Comparison of ENCODE assay signal across 8 cellular contexts in the genomic region with DNA sequence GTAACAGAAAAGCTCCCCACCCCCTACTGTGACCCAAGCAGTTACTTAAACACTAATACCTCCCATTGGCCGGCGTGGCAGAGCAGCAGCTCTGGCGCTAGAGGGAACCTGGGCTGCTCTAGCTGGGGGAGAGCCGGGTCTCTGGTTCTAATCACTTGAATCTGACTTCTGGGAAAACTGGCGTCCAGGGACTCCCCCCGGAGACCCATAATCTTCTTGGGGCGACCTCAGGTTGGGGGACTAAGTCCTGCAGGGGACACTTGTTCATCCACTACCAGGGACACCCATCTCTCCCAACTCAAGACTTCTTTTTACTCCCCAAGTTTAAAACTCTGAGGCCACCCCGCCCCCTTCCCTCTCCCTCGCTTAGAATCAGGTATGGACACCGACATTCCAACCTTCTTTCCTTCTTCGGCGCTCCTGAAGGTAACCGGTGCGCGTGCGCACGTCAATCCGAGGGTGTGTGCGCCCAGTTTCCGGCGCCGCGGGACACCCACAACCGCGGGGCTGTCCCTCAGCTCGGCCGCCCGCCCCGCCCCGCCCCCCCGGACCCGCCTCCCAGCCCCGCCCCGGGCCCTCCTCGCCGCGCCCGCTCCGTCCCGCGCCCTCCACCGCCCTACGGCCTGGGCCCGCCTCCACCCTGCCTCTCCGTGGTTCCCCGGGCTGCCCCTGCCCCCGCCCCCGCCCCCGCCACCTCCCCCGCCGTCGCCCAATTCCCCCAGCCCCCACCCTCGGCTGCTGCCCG. TPM values are rescaled to one million over a fixed set of nuclear protein-coding genes. Genes with fewer than 3 reads are reported as not detected.
A peak's percentile ranks its signal among the peaks of the same experiment; 100 is the strongest.
DNase-seq lines count a peak whose midpoint lies in the region; ATAC-seq, FAIRE-seq and TF ChIP-seq lines count a peak whose summit lies in the region.

A gene with protein sequence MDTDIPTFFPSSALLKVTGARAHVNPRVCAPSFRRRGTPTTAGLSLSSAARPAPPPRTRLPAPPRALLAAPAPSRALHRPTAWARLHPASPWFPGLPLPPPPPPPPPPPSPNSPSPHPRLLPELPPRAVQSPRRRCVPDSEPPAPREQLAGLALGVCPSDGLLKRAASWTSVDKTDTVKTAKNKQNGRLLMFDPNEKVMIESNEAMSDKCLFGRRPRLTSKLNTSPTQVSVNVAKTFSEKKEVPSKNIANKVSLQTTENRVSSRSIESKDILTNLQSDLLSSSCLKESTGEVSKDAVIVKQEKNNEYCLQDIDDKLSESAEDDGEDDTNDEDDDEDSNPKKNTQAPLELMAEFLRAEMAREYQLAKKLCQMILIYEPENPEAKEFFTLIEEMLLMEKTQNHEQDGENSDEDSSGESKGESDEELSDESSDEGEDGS (plus strand): TSS at position 75 of the 745 bp plus-strand sequence. CDS start 304 bp downstream, at position 379.

- TF ChIP-seq EP300 in HepG2 (IDR thresholded peaks at IDR 0.05; ENCODE audit: low read depth in 2 of 2, low read length in 2 of 2) (no peak), HepG2 (CRISPR knock-in tag; IDR thresholded peaks at IDR 0.05; ENCODE audit: borderline replicate concordance) (no peak)

- ATAC-seq in GM18907 (IDR thresholded peaks at IDR 0.05; ENCODE audit: unreplicated experiment), result peak; percentile 79
- peak; percentile 84 for ATAC-seq in HG03139 (IDR thresholded peaks at IDR 0.05; ENCODE audit: unreplicated experiment)
- peak; percentile 95 for ATAC-seq in HepG2

- WGBS in HepG2 (ENCODE audit: low lambda C conversion rate), result 2% methylated on average over 43 of the region's 54 CpGs

- peak within 1 kb of the TSS; percentile 79 for H3K9ac ChIP-seq in HepG2 (ENCODE audit: insufficient read depth, low read depth, low read length)

- H3K27ac Mint-ChIP-seq in activated CD4-positive, alpha-beta T cell treated with anti-CD3 and anti-CD28 coated beads, Interleukin-2, amount 10 ng/mL, durations not matched to agents 24 days and 14 days, result peak within 1 kb of the TSS; percentile 82

- in situ Hi-C loops in HepG2 (cut with HindIII; ENCODE audit: extremely low pct_ligation_motif_present, low pct_unique_long_range_greater_than_20kb), result no loop called here

- no peaks in the 10 kb centered on the region for H3K36me3 Mint-ChIP-seq in activated CD4-positive, alpha-beta T cell treated with anti-CD3 and anti-CD28 coated beads, Interleukin-2, amount 10 ng/mL, durations not matched to agents 24 days and 14 days (ENCODE audit: low read depth)

- intact Hi-C loops in activated CD4-positive, alpha-beta T cell treated with anti-CD3 and anti-CD28 coated beads, Interleukin-2, amount 10 ng/mL, durations not matched to agents 24 days and 14 days (cut with micrococcal nuclease), result loop anchor here (2.0 kb wide), 3 partner anchors 46 to 410 kb away; a partner anchor contains a TSS
- intact Hi-C loops in HepG2 (cut with micrococcal nuclease; ENCODE audit: unreplicated experiment), result loop anchor here (2.0 kb wide), 1 partner anchor 56 kb away; a partner anchor contains a TSS

- H3K4me2 ChIP-seq in HepG2 (ENCODE audit: low read depth, low read length), result peak within 1 kb of the TSS; percentile 100

- POLR2A ChIA-PET in HepG2 (lab: Yijun Ruan, JAX), result interaction anchor here (1.0 to 2.2 kb wide), 6 partner anchors 17 to 315 kb away, joined by 3 to 10 read pairs (median 7); no protein-coding TSS in a partner anchor

- TF ChIP-seq RAD21 in HepG2 (CRISPR knock-in tag; IDR thresholded peaks at IDR 0.05), result no peak

- peak within 1 kb of the TSS; percentile 85 for H3K4me3 Mint-ChIP-seq in activated CD4-positive, alpha-beta T cell treated with anti-CD3 and anti-CD28 coated beads, Interleukin-2, amount 10 ng/mL, durations not matched to agents 24 days and 14 days

- CTCF ChIA-PET in HepG2 (lab: Yijun Ruan, JAX; ENCODE audit: low intra/inter-chr PET ratio, low total read pairs), result no interaction called here

- peaks cover 25% of the 10 kb centered on the region for H3K4me1 ChIP-seq in HepG2 (ENCODE audit: insufficient read depth, low read length)

- peak; percentile 33; the same call in 1 of the 2 replicates for TF ChIP-seq CTCF in HepG2 (CRISPR knock-in tag; IDR thresholded peaks at IDR 0.05)

- peaks cover 0 to 14% of the 10 kb centered on the region in 2 experiments; a peak in 2 of 5 replicates for H3K27me3 ChIP-seq in HepG2 (ENCODE audit: control insufficient read depth in 1 of 2, insufficient read depth in 2 of 2, low read length in 2 of 2)

- DNase-seq in A172 (ENCODE audit: low spot score), result peak; percentile 70
- DNase-seq in NCI-H446 (lab: John Stamatoyannopoulos, UW), result peak; percentile 58 to 86
- peak; percentile 89 for DNase-seq in activated CD4-positive, alpha-beta T cell treated with anti-CD3 and anti-CD28 coated beads, Interleukin-2, amount 10 ng/mL, durations not matched to agents 24 days and 14 days
- DNase-seq in dedifferentiated amniotic fluid mesenchymal stem cell (ENCODE audit: extremely low spot score), result peak; percentile 49
- DNase-seq in HepG2 (ENCODE audit: low spot score), result peak; percentile 81
- peak; percentile 46 to 62 for DNase-seq in stimulated activated CD4-positive, alpha-beta T cell treated with anti-CD3 and anti-CD28 coated beads, Interleukin-2, amount 100 ng/mL, for 48 hours

- H3K9me3 Mint-ChIP-seq in activated CD4-positive, alpha-beta T cell treated with anti-CD3 and anti-CD28 coated beads, Interleukin-2, amount 10 ng/mL, durations not matched to agents 24 days and 14 days, result no peaks in the 10 kb centered on the region

- peaks cover 5% of the 10 kb centered on the region for H3K4me1 Mint-ChIP-seq in activated CD4-positive, alpha-beta T cell treated with anti-CD3 and anti-CD28 coated beads, Interleukin-2, amount 10 ng/mL, durations not matched to agents 24 days and 14 days

- no peaks in the 10 kb centered on the region for H3K36me3 ChIP-seq in HepG2 (replicated peaks in 1 of 2; ENCODE audit: control insufficient read depth in 1 of 2, insufficient read depth in 2 of 2, low read length in 2 of 2)

- H2AFZ ChIP-seq in HepG2 (ENCODE audit: low read length), result peak within 1 kb of the TSS; percentile 85

- H3K9me3 ChIP-seq in HepG2 (ENCODE audit: low read length), result no peaks in the 10 kb centered on the region

- H4K20me1 ChIP-seq in HepG2 (ENCODE audit: insufficient read depth, low read length), result no peaks in the 10 kb centered on the region

- H3K4me3 ChIP-seq in HepG2 (replicated peaks in 1 of 3; ENCODE audit: insufficient read depth in 1 of 3, low read depth in 2 of 3, low read length in 3 of 3), result peak within 1 kb of the TSS; percentile 65 to 92 (median 87)

- H3K27ac ChIP-seq in HepG2 (ENCODE audit: extremely low read length, insufficient read depth, low read length), result peak within 1 kb of the TSS; percentile 61

- no peak for FAIRE-seq in HepG2 (lab: Jason Lieb, UNC)

- peak in 1 of 2 experiments; percentile 23; a peak in 2 of 4 replicates for TF ChIP-seq POLR2A in HepG2 (IDR thresholded peaks at IDR 0.05; ENCODE audit: insufficient read depth in 1 of 2, low read depth in 2 of 2, low read length in 2 of 2)

- no peaks in the 10 kb centered on the region for H3K79me2 ChIP-seq in HepG2 (ENCODE audit: insufficient read depth, low read length)

- TSS peak; percentile 89 for BruUV-seq in HepG2 (replicated peaks; lab: Mats Ljungman, UMichigan)

- H3K27me3 Mint-ChIP-seq in activated CD4-positive, alpha-beta T cell treated with anti-CD3 and anti-CD28 coated beads, Interleukin-2, amount 10 ng/mL, durations not matched to agents 24 days and 14 days, result peaks cover 30% of the 10 kb centered on the region

TF ChIP-seq in HepG2, 621 proteins besides CTCF, POLR2A, EP300 and RAD21 (continues in another document):
- peak; percentile 47 for TF ChIP-seq TBX2 (CRISPR knock-in tag; IDR thresholded peaks at IDR 0.05; ENCODE audit: borderline replicate concordance)
- TF ChIP-seq HMG20A (CRISPR knock-in tag; IDR thresholded peaks at IDR 0.05; ENCODE audit: borderline replicate concordance), result 0 out of 2 replicates have a peak, but pooled peaks have one; percentile 36
- TF ChIP-seq, protein P1, sequence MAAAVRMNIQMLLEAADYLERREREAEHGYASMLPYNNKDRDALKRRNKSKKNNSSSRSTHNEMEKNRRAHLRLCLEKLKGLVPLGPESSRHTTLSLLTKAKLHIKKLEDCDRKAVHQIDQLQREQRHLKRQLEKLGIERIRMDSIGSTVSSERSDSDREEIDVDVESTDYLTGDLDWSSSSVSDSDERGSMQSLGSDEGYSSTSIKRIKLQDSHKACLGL (CRISPR knock-in tag; IDR thresholded peaks at IDR 0.05), result no peak
- TF ChIP-seq SP4 (CRISPR knock-in tag; IDR thresholded peaks at IDR 0.05), result peak; percentile 8; the same call in 1 of the 2 replicates
- TF ChIP-seq ZNF773 (CRISPR knock-in tag; IDR thresholded peaks at IDR 0.05; ENCODE audit: borderline replicate concordance), result no peak
- 0 out of 2 replicates have a peak, but pooled peaks have one; percentile 29 for TF ChIP-seq RELA (CRISPR knock-in tag; IDR thresholded peaks at IDR 0.05)
- TF ChIP-seq ZNF883 (CRISPR knock-in tag; IDR thresholded peaks at IDR 0.05; ENCODE audit: not compliant biosample characterization), result no peak

RNA-seq across cellular contexts. Expression of the gene that starts here (rescaled TPM):
- total RNA-seq in A172 (2014; rRNA removed; shearing (Covaris generic)), result 0.33 and 0.53 TPM in 2 replicates
- not detected in 2 replicates for total RNA-seq in activated CD4-positive, alpha-beta T cell treated with anti-CD3 and anti-CD28 coated beads, Interleukin-2, amount 10 ng/mL, durations not matched to agents 24 days and 14 days
- total RNA-seq in HepG2 (2016; rRNA removed; fragmentation: Illumina TruSeq; extraction: Trizol), result not detected in 2 replicates
- total RNA-seq in HepG2 (2016; cell fraction: cytosol; rRNA removed; fragmentation: Illumina TruSeq; extraction: Trizol; ENCODE audit: low read depth), result not detected in 2 replicates
- not detected in 2 replicates for total RNA-seq in HepG2 (2016; cell fraction: insoluble cytoplasmic fraction; rRNA removed; fragmentation: Illumina TruSeq; extraction: Trizol)
- not detected in 2 replicates for total RNA-seq in HepG2 (2016; cell fraction: membrane; rRNA removed; fragmentation: Illumina TruSeq; extraction: Trizol)
- total RNA-seq in HepG2 (2016; cell fraction: nucleus; rRNA removed; fragmentation: Illumina TruSeq; extraction: Trizol), result not detected in 2 replicates
- not detected in 2 replicates for polyA plus RNA-seq in HepG2 (2011; rRNA removed)
- polyA plus RNA-seq in HepG2 (2011; cell fraction: cytosol; rRNA removed), result not detected in 2 replicates
- not detected in 2 replicates for polyA plus RNA-seq in HepG2 (2011; cell fraction: nucleus; rRNA removed)
- not detected in 2 replicates for polyA plus RNA-seq in HepG2 (2012)
- polyA plus RNA-seq in HepG2 (2016; cell fraction: cytosol; fragmentation: Illumina TruSeq; extraction: Trizol; ENCODE audit: low read depth), result not detected in 2 replicates
- polyA plus RNA-seq in HepG2 (2016; cell fraction: insoluble cytoplasmic fraction; fragmentation: Illumina TruSeq; extraction: Trizol; ENCODE audit: low read depth), result not detected in 2 replicates
- polyA plus RNA-seq in HepG2 (2016; cell fraction: membrane; fragmentation: Illumina TruSeq; extraction: Trizol; ENCODE audit: low read depth), result not detected in 2 replicates
- not detected in 2 replicates for polyA plus RNA-seq in HepG2 (2016; cell fraction: nucleus; fragmentation: Illumina TruSeq; extraction: Trizol; ENCODE audit: insufficient read depth, low read depth)
- polyA minus RNA-seq in HepG2 (2011; rRNA and poly(A)+ RNA removed; ENCODE audit: low replicate concordance), result not detected in 2 replicates
- polyA minus RNA-seq in HepG2 (2011; cell fraction: cytosol; rRNA and poly(A)+ RNA removed), result not detected in 2 replicates
- polyA minus RNA-seq in HepG2 (2011; cell fraction: nucleus; rRNA and poly(A)+ RNA removed), result not detected in 2 replicates

Comparison
In these comparisons a context has a peak if more than half of its experiments do, and no peak if none do; other contexts are left out.
1. Peak in every context shown above with its lines: DNase-seq, ATAC-seq, H3K4me3 ChIP-seq and H3K27ac ChIP-seq.
2. Peak in DNase-seq in A172; RNA of the gene not detected or under 1 TPM.
3. Peak in DNase-seq in activated CD4-positive, alpha-beta T cell treated with anti-CD3 and anti-CD28 coated beads, Interleukin-2, amount 10 ng/mL, durations not matched to agents 24 days and 14 days; RNA of the gene not detected or under 1 TPM.
4. Peak in DNase-seq, ATAC-seq, H3K4me3 ChIP-seq, H3K27ac ChIP-seq, H3K9ac ChIP-seq and H3K4me2 ChIP-seq in HepG2; RNA of the gene not detected or under 1 TPM.